ENCODE assay signal across 8 cellular contexts in the genomic region with DNA sequence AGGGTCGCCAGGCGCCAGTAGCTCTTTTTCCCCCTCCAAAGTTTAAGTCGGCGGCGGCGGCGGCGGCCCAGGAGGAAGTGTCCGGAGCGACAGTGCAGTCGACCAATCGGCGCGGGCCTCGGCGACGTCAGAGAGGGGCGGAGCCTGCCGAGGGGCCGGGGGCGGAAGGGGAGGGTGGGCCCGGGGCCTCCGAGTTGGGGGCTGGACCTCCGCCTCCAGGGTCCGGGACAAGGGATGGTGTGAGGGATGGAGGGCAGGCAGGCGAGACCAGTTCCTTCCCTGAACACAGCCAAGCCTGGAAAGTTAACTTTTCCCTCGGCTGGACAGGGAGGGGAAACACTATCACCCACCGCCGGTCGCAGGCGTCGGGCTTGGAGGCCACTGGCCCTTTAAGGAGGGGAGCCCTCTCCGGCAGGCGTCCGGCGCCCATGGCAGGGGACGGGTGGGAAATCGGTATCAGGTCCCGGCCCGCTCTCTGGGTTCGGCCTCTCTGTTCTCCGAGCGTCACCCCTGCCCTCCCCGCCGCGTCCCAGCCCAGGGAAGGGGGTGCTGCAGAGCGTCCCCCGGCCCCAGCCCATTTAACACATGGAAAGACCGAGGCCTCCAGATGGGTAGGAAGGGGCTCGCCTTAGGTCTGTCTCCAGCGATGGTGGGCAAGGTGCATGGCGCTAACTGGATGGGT. TPM values are rescaled to one million over a fixed set of nuclear protein-coding genes. Genes with fewer than 3 reads are reported as not detected.
A peak's percentile ranks its signal among the peaks of the same experiment; 100 is the strongest.
DNase-seq lines count a peak whose midpoint lies in the region; ATAC-seq and TF ChIP-seq lines count a peak whose summit lies in the region.

TSS of gene PRKD2 (minus strand) at position 81 of the 682 bp plus-strand sequence. CDS start 744 bp downstream, outside the sequence.

- H3K9me3 ChIP-seq in right lobe of liver: no peaks in the 10 kb centered on the region

- DNase-seq in GM10266 (ENCODE audit: extremely low spot score) (peak; percentile 97), NCI-H748 treated with DMSO at 0.1 percent for 48 hours (lab: John Stamatoyannopoulos, UW) (peak; percentile 68), dorsolateral prefrontal cortex (peak; percentile 37 to 90 (median 81)), right lobe of liver (peak; percentile 93 to 96 (median 94))
- DNase-seq in activated CD4-positive, alpha-beta memory T cell treated with anti-CD3 and anti-CD28 coated beads, Interleukin-2, amount 10 ng/mL, durations not matched to agents 7 days and 5 days: peak; percentile 92
- DNase-seq in stimulated activated CD4-positive, alpha-beta T cell treated with anti-CD3 and anti-CD28 coated beads, Interleukin-4, amount 100 ng/mL, for 24 hours: peak; percentile 90

- 0% methylated on average over 4 of the region's 52 CpGs for WGBS in right lobe of liver (ENCODE audit: insufficient coverage, low coverage, low lambda C conversion rate, missing lambda C conversion rate)

- CTCF ChIA-PET in activated CD4-positive, alpha-beta memory T cell treated with anti-CD3 and anti-CD28 coated beads, Interleukin-2, amount 10 ng/mL, durations not matched to agents 7 days and 5 days (lab: Charles Lee): interaction anchor here (5.6 kb wide), 1 partner anchor 13 kb away, joined by 50 read pairs; no protein-coding TSS in a partner anchor

- H3K27me3 ChIP-seq in dorsolateral prefrontal cortex: no peaks in the 10 kb centered on the region
- H3K27me3 ChIP-seq in right lobe of liver: no peaks in the 10 kb centered on the region

- peak; percentile 16 for TF ChIP-seq POLR2A in right lobe of liver (IDR thresholded peaks at IDR 0.05)

- no peaks in the 10 kb centered on the region for H3K27me3 Mint-ChIP-seq in activated CD4-positive, alpha-beta memory T cell treated with anti-CD3 and anti-CD28 coated beads, Interleukin-2, amount 10 ng/mL, durations not matched to agents 7 days and 5 days

- H3K4me3 Mint-ChIP-seq in activated CD4-positive, alpha-beta memory T cell treated with anti-CD3 and anti-CD28 coated beads, Interleukin-2, amount 10 ng/mL, durations not matched to agents 7 days and 5 days: peak within 1 kb of the TSS; percentile 97

- peak within 1 kb of the TSS in 54 of 59 donors; percentile 18 to 95 (median 80) for H3K27ac ChIP-seq in dorsolateral prefrontal cortex
- H3K27ac ChIP-seq in right lobe of liver: peak within 1 kb of the TSS; percentile 93 to 98 (median 94)

- peaks cover 45% of the 10 kb centered on the region for H3K4me1 Mint-ChIP-seq in activated CD4-positive, alpha-beta memory T cell treated with anti-CD3 and anti-CD28 coated beads, Interleukin-2, amount 10 ng/mL, durations not matched to agents 7 days and 5 days

- ATAC-seq in HG03045 (IDR thresholded peaks at IDR 0.05; ENCODE audit: unreplicated experiment) (peak; percentile 51), right lobe of liver (peak; percentile 74 to 80 (median 76)), HG03571 (IDR thresholded peaks at IDR 0.05; ENCODE audit: unreplicated experiment) (no peak)

- POLR2A ChIA-PET in activated CD4-positive, alpha-beta memory T cell treated with anti-CD3 and anti-CD28 coated beads, Interleukin-2, amount 10 ng/mL, durations not matched to agents 7 days and 5 days (lab: Charles Lee): interaction anchor here (1.0 to 5.1 kb wide), 5 partner anchors 11 to 194 kb away, joined by 3 to 40 read pairs (median 17); no protein-coding TSS in a partner anchor

- H3K4me3 ChIP-seq in dorsolateral prefrontal cortex (peak within 1 kb of the TSS; percentile 49 to 93 (median 70)), right lobe of liver (peak within 1 kb of the TSS; percentile 64 to 69 (median 66))

- peaks cover 0 to 17% (median 2%) of the 10 kb centered on the region in 4 donors for H3K36me3 ChIP-seq in right lobe of liver

- peak within 1 kb of the TSS; percentile 95 for H3K27ac Mint-ChIP-seq in activated CD4-positive, alpha-beta memory T cell treated with anti-CD3 and anti-CD28 coated beads, Interleukin-2, amount 10 ng/mL, durations not matched to agents 7 days and 5 days

- H3K9me3 Mint-ChIP-seq in activated CD4-positive, alpha-beta memory T cell treated with anti-CD3 and anti-CD28 coated beads, Interleukin-2, amount 10 ng/mL, durations not matched to agents 7 days and 5 days: no peaks in the 10 kb centered on the region

- TF ChIP-seq CTCF in GM10266 (IDR thresholded peaks at IDR 0.05; ENCODE audit: control insufficient read depth, insufficient read depth, low read depth, missing control alignments): no peak
- TF ChIP-seq CTCF in dorsolateral prefrontal cortex (IDR thresholded peaks at IDR 0.05 in 54 of 56, conservative IDR thresholded peaks at IDR 0.05 in 2 of 56; ENCODE audit: low read depth in 1 of 56, partially characterized antibody in 56 of 56): peak in 2 of 56 donors; percentile 12 to 13
- no peak for TF ChIP-seq CTCF in right lobe of liver (IDR thresholded peaks at IDR 0.05)

- peaks cover 0 to 17% (median 5%) of the 10 kb centered on the region in 4 donors for H3K4me1 ChIP-seq in right lobe of liver

- intact Hi-C loops in dorsolateral prefrontal cortex (cut with DNase I) (no loop called here), right lobe of liver (cut with DNase I) (no loop called here)

- peaks cover 66% of the 10 kb centered on the region for H3K36me3 Mint-ChIP-seq in activated CD4-positive, alpha-beta memory T cell treated with anti-CD3 and anti-CD28 coated beads, Interleukin-2, amount 10 ng/mL, durations not matched to agents 7 days and 5 days (ENCODE audit: low read depth)

RNA-seq across cellular contexts. Expression of gene PRKD2, which starts in this region (rescaled TPM):
- 100 to 1,000 TPM; 167 to 177 TPM for total RNA-seq in activated CD4-positive, alpha-beta memory T cell treated with anti-CD3 and anti-CD28 coated beads, Interleukin-2, amount 10 ng/mL, durations not matched to agents 7 days and 5 days
- total RNA-seq in dorsolateral prefrontal cortex (10 to 100 TPM in 104 of 120 experiments, 1 to 10 TPM in 16; 6.8 to 37.3 (median 13.5) TPM), right lobe of liver (10 to 100 TPM; 15.1 to 20.2 (median 16.9) TPM)

Comparison
In these comparisons a context has a peak if more than half of its experiments do, and no peak if none do; other contexts are left out.
1. RNA of gene PRKD2 (total RNA-seq): 167 to 177 TPM in activated CD4-positive, alpha-beta memory T cell treated with anti-CD3 and anti-CD28 coated beads, Interleukin-2, amount 10 ng/mL, durations not matched to agents 7 days and 5 days; 15.1 to 20.2 TPM in right lobe of liver and 6.8 to 37.3 TPM in dorsolateral prefrontal cortex; every median in the first group is over 4 times any median in the second.
2. Peak in every context shown above with its lines, with median percentiles within 50 percentile points of each other: DNase-seq.